ENCODE assay signal across 8 cellular contexts in genomic region chr2:156399224-156399949, GRCh38. TPM values are rescaled to one million over a fixed set of nuclear protein-coding genes. Genes with fewer than 3 reads are reported as not detected.
DNase-seq lines count a peak whose midpoint lies in the region; ATAC-seq and TF ChIP-seq lines count a peak whose summit lies in the region.

No MANE protein-coding gene starts in this region.

- TF ChIP-seq CTCF in CD14-positive monocyte (IDR thresholded peaks at IDR 0.05), result no peak
- TF ChIP-seq CTCF in HFF-Myc (IDR thresholded peaks at IDR 0.05; ENCODE audit: low read depth, low read length, missing control alignments), result no peak
- no peak for TF ChIP-seq CTCF in VCaP (conservative IDR thresholded peaks at IDR 0.05)
- no peak for TF ChIP-seq CTCF in psoas muscle (IDR thresholded peaks at IDR 0.05)

- no peaks in the 10 kb centered on the region for H3K36me3 Mint-ChIP-seq in CD14-positive monocyte

- H3K27ac Mint-ChIP-seq in CD14-positive monocyte, result peak overlapping the region; percentile 83 to 97 (median 92)

- peak overlapping the region; percentile 87 to 90 for H3K4me3 Mint-ChIP-seq in CD14-positive monocyte

- no peaks in the 10 kb centered on the region for H3K36me3 ChIP-seq in psoas muscle (ENCODE audit: insufficient read depth in 1 of 2, low read depth in 1 of 2)

- peaks cover 0 to 4% (median 0%) of the 10 kb centered on the region in 7 donors for H3K9me3 Mint-ChIP-seq in CD14-positive monocyte

- peaks cover 48% of the 10 kb centered on the region for H3K4me1 Mint-ChIP-seq in CD14-positive monocyte

- peak overlapping the region; percentile 86 for H3K27ac ChIP-seq in VCaP
- H3K27ac ChIP-seq in psoas muscle, result peak overlapping the region; percentile 95

- WGBS in psoas muscle, 3 donors, result 59 to 68% (median 66%) methylated on average over 10 of the region's 10 CpGs

- no peaks in the 10 kb centered on the region for H3K27me3 ChIP-seq in psoas muscle (ENCODE audit: insufficient read depth in 3 of 3, low read length in 2 of 3)

- ATAC-seq in psoas muscle, result no peak
- ATAC-seq in GM18870 (IDR thresholded peaks at IDR 0.05; ENCODE audit: unreplicated experiment), result no peak
- no peak for ATAC-seq in GM18858 (IDR thresholded peaks at IDR 0.05; ENCODE audit: unreplicated experiment)

- peak overlapping the region; percentile 60 for H3K4me3 ChIP-seq in HFF-Myc (replicated peaks; ENCODE audit: low read depth, low read length)
- H3K4me3 ChIP-seq in psoas muscle, result peak overlapping the region; percentile 85

- DNase-seq in CD14-positive monocyte (ENCODE audit: low spot score) (no peak), HFF-Myc (ENCODE audit: extremely low read depth, low read depth) (no peak), fibroblast of peridontal ligament (ENCODE audit: extremely low read depth) (peak; percentile 90), psoas muscle (no peak), ureter (ENCODE audit: low spot score) (no peak)

- intact Hi-C loops in CD14-positive monocyte (cut with micrococcal nuclease) (no loop called here), psoas muscle (cut with DNase I) (no loop called here)

- no peaks in the 10 kb centered on the region for H3K9me3 ChIP-seq in psoas muscle

- H3K27me3 Mint-ChIP-seq in CD14-positive monocyte (ENCODE audit: low read depth in 3 of 3), result peaks cover 0 to 4% (median 3%) of the 10 kb centered on the region in 3 donors

- H3K4me1 ChIP-seq in psoas muscle, result peaks cover 16% of the 10 kb centered on the region

RNA-seq across cellular contexts. Expression of gene GPD2, which starts 36.8 kb away (rescaled TPM):
- 10 to 100 TPM; 13.4 to 17.1 TPM for polyA plus RNA-seq in CD14-positive monocyte
- total RNA-seq in psoas muscle, result 10 to 100 TPM; 16.3 to 86.6 (median 35.8) TPM
- polyA plus RNA-seq in psoas muscle, result 10 to 100 TPM in 1 of 3 donors, 1 to 10 TPM in 2; 6.3 to 24.0 (median 8.6) TPM
- 58.2 TPM for total RNA-seq in ureter
